Comparison of ENCODE assay signal across 22 cellular contexts in genomic region chr6:23320588-23320987, GRCh38.
"Had no signal": no experiment of that assay in that cellular context is flagged by ENCODE, and none has a peak within 500 bp of the region (broad histone marks: within the 10 kb centered on the region; RNA-seq: fewer than 3 reads in every experiment).

No MANE protein-coding gene starts in this region.

- H3K4me1 ChIP-seq: SJSA1 had no signal

- H3K27ac ChIP-seq: HL-60, KMS-11, SJSA1, SK-N-MC had no signal

- DNase-seq: Kasumi-1, MM.1S, NCI-H1092 treated with DMSO at 0.1 percent for 48 hours, NCI-H1436, NCI-H187, NCI-H2029, NCI-H2081 treated with DMSO at 0.1 percent for 48 hours, NCI-H2171, NCI-H226, NCI-H446 treated with DMSO at 0.1 percent for 48 hours, NCI-H510A treated with DMSO at 0.1 percent for 48 hours, NCI-H526, NCI-H748 treated with DMSO at 0.1 percent for 48 hours, Right ventricle myocardium superior, RPMI8226, SIG-M5 had no signal

- H3K4me3 ChIP-seq: SJSA1, SK-N-MC had no signal

- FAIRE-seq: HTR-8/SVneo, RCC 7860 had no signal

- H3K36me3 ChIP-seq: SJSA1 had no signal

- H3K9ac ChIP-seq: KMS-11 had no signal

- H3K4me2 ChIP-seq: KMS-11 had no signal

- H3K27me3 ChIP-seq: SJSA1 had no signal
